ENCODE assay signal across 17 cellular contexts in the genomic region with DNA sequence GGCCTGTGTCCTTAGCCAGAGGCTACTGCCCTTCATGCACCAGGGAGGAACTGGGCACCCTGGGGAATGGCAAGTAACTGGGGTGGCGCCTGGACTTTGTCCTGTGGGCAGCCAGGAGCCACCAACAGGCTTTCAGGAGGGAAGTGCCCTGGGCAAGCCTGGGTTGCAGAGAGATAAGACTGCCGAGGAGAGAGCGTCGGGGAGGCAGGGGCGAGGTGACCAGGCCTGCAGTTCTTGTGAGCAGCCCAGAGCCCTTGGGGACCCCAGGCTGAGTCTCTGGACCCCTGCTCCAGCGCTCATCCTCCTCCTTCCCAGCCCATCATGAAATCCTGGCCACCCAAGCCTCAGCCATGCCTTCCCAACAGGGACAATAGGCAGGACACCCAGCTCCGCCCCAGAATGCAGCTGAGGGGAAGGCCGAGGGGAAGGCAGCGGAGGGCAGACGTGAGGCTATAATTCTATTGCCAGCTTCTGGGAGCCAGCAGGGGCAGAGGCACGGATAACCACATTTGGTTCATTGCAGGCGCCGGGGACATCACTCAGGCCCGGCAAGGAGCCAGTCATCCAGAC. TPM values are rescaled to one million over a fixed set of nuclear protein-coding genes. Genes with fewer than 3 reads are reported as not detected.
DNase-seq lines count a peak whose midpoint lies in the region; ATAC-seq and TF ChIP-seq lines count a peak whose summit lies in the region.
"Had no signal": no experiment of that assay in that cellular context is flagged by ENCODE, and none has a peak within 500 bp of the region (broad histone marks: within the 10 kb centered on the region; RNA-seq: fewer than 3 reads in every experiment).

No MANE protein-coding gene starts in this region.

- H3K4me3 ChIP-seq in lower leg skin (ENCODE audit: low read depth, poor library complexity, severe bottlenecking) (no peak overlapping the region), transverse colon (no peak overlapping the region), gastroesophageal sphincter (no peak overlapping the region)
- H3K4me3 ChIP-seq: heart right ventricle, prostate gland had no signal

- H3K4me1 ChIP-seq in transverse colon (peaks cover 6 to 19% (median 9%) of the 10 kb centered on the region in 4 donors), gastroesophageal sphincter (no peaks in the 10 kb centered on the region)
- H3K4me1 ChIP-seq: prostate gland had no signal

- TF ChIP-seq EP300 in transverse colon (IDR thresholded peaks at IDR 0.05; ENCODE audit: low read depth) (no peak), gastroesophageal sphincter (IDR thresholded peaks at IDR 0.05) (no peak)

- in situ Hi-C loops in transverse colon (cut with MboI; ENCODE audit: low pct_ligation_motif_present in 1 of 4, low pct_unique_long_range_greater_than_20kb in 1 of 4, low sequenced_read_pairs in 3 of 4) = no loop called here

- H3K27me3 Mint-ChIP-seq in dendritic cell treated with granulocyte-macrophage colony-stimulating factor and Interleukin-4, amounts not matched to agents 40 ng/mL and 50 ng/mL, for 4 days = no peaks in the 10 kb centered on the region
- H3K27me3 Mint-ChIP-seq in nephron progenitor cell (ENCODE audit: low read depth, poor library complexity) = peaks cover 3% of the 10 kb centered on the region
- H3K27me3 Mint-ChIP-seq: activated B cell treated with CpG ODN at 0.5 μM for 24 hours had no signal

- DNase-seq in Right ventricle myocardium superior (no peak), left cardiac atrium (no peak), lower leg skin (ENCODE audit: low spot score in 2 of 2) (peak; percentile 12 to 74), transverse colon (peak; percentile 78), nephron progenitor cell (no peak)
- DNase-seq: activated B cell treated with CpG ODN at 0.5 μM for 24 hours; activated naive CD4-positive, alpha-beta T cell treated with anti-CD3 and anti-CD28 coated beads for 36 hours; brain microvascular endothelial cell; COR-L47; effector CD4-positive, alpha-beta T cell; heart right ventricle had no signal

- ATAC-seq in Right ventricle myocardium superior (ENCODE audit: poor library complexity) (peak; percentile 16), left cardiac atrium (no peak), gastroesophageal sphincter (no peak), HG03280 (IDR thresholded peaks at IDR 0.05; ENCODE audit: unreplicated experiment) (no peak)

- 70 to 71% methylated on average over 13 to 14 of the region's 14 CpGs for WGBS in lower leg skin, 2 donors
- WGBS in transverse colon (ENCODE audit: low coverage in 1 of 2), 2 donors = 79% methylated on average over 13 of the region's 14 CpGs; no CpG with 5 or more reads in 1 of the 2 donors
- no CpG with 5 or more reads among the region's 14 CpGs for WGBS in gastroesophageal sphincter (ENCODE audit: low coverage in 1 of 2), 2 donors

- H3K4me3 Mint-ChIP-seq in dendritic cell treated with granulocyte-macrophage colony-stimulating factor and Interleukin-4, amounts not matched to agents 40 ng/mL and 50 ng/mL, for 4 days = peak overlapping the region; percentile 26
- H3K4me3 Mint-ChIP-seq in nephron progenitor cell = no peak overlapping the region
- H3K4me3 Mint-ChIP-seq: activated B cell treated with CpG ODN at 0.5 μM for 24 hours; activated naive CD4-positive, alpha-beta T cell treated with anti-CD3 and anti-CD28 coated beads for 36 hours had no signal

- H3K9me3 ChIP-seq in transverse colon (no peaks in the 10 kb centered on the region), gastroesophageal sphincter (no peaks in the 10 kb centered on the region)
- H3K9me3 ChIP-seq: heart right ventricle, prostate gland had no signal

- intact Hi-C loops in Right ventricle myocardium superior (cut with DNase I) = no loop called here
- intact Hi-C loops in left cardiac atrium (cut with DNase I) = no loop called here
- intact Hi-C loops in dendritic cell treated with granulocyte-macrophage colony-stimulating factor and Interleukin-4, amounts not matched to agents 40 ng/mL and 50 ng/mL, for 4 days (cut with micrococcal nuclease) = no loop called here
- intact Hi-C loops in lower leg skin (cut with DNase I; ENCODE audit: low total_unique reads) = no loop called here
- intact Hi-C loops in transverse colon (cut with DNase I; ENCODE audit: low total_unique reads) = no loop called here

- no peaks in the 10 kb centered on the region for H3K36me3 Mint-ChIP-seq in dendritic cell treated with granulocyte-macrophage colony-stimulating factor and Interleukin-4, amounts not matched to agents 40 ng/mL and 50 ng/mL, for 4 days (ENCODE audit: low read depth)
- H3K36me3 Mint-ChIP-seq in nephron progenitor cell (ENCODE audit: low read depth) = no peaks in the 10 kb centered on the region

- TF ChIP-seq POLR2A in lower leg skin (IDR thresholded peaks at IDR 0.05) = no peak
- peak; percentile 37 for TF ChIP-seq POLR2A in transverse colon (IDR thresholded peaks at IDR 0.05)
- no peak for TF ChIP-seq POLR2A in gastroesophageal sphincter (IDR thresholded peaks at IDR 0.05)

- no peak overlapping the region for H3K27ac Mint-ChIP-seq in dendritic cell treated with granulocyte-macrophage colony-stimulating factor and Interleukin-4, amounts not matched to agents 40 ng/mL and 50 ng/mL, for 4 days
- no peak overlapping the region for H3K27ac Mint-ChIP-seq in nephron progenitor cell
- H3K27ac Mint-ChIP-seq: activated B cell treated with CpG ODN at 0.5 μM for 24 hours; activated naive CD4-positive, alpha-beta T cell treated with anti-CD3 and anti-CD28 coated beads for 36 hours had no signal

- peak overlapping the region in 3 of 4 donors; percentile 9 to 67 (median 53) for H3K27ac ChIP-seq in transverse colon
- H3K27ac ChIP-seq in gastroesophageal sphincter = no peak overlapping the region
- H3K27ac ChIP-seq: brain microvascular endothelial cell, prostate gland had no signal

- no peaks in the 10 kb centered on the region for H3K9me3 Mint-ChIP-seq in dendritic cell treated with granulocyte-macrophage colony-stimulating factor and Interleukin-4, amounts not matched to agents 40 ng/mL and 50 ng/mL, for 4 days
- peaks cover 16% of the 10 kb centered on the region for H3K9me3 Mint-ChIP-seq in nephron progenitor cell
- H3K9me3 Mint-ChIP-seq: activated B cell treated with CpG ODN at 0.5 μM for 24 hours; activated naive CD4-positive, alpha-beta T cell treated with anti-CD3 and anti-CD28 coated beads for 36 hours had no signal

- H3K27me3 ChIP-seq in transverse colon = no peaks in the 10 kb centered on the region
- peaks cover 34% of the 10 kb centered on the region for H3K27me3 ChIP-seq in gastroesophageal sphincter
- H3K27me3 ChIP-seq: brain microvascular endothelial cell, heart right ventricle had no signal

- H3K36me3 ChIP-seq in transverse colon (no peaks in the 10 kb centered on the region), gastroesophageal sphincter (no peaks in the 10 kb centered on the region)
- H3K36me3 ChIP-seq: brain microvascular endothelial cell, heart right ventricle, prostate gland had no signal

- peaks cover 35% of the 10 kb centered on the region for H3K4me1 Mint-ChIP-seq in dendritic cell treated with granulocyte-macrophage colony-stimulating factor and Interleukin-4, amounts not matched to agents 40 ng/mL and 50 ng/mL, for 4 days (ENCODE audit: low read depth)
- H3K4me1 Mint-ChIP-seq in nephron progenitor cell = peaks cover 30% of the 10 kb centered on the region
- H3K4me1 Mint-ChIP-seq: activated B cell treated with CpG ODN at 0.5 μM for 24 hours had no signal

- TF ChIP-seq CTCF in lower leg skin (IDR thresholded peaks at IDR 0.05) = no peak
- no peak for TF ChIP-seq CTCF in transverse colon (IDR thresholded peaks at IDR 0.05)
- no peak for TF ChIP-seq CTCF in gastroesophageal sphincter (IDR thresholded peaks at IDR 0.05)
- no peak for TF ChIP-seq CTCF in nephron progenitor cell (IDR thresholded peaks at IDR 0.05)

RNA-seq across cellular contexts. Expression of a gene that starts 25.1 kb away (rescaled TPM):
- 6.4 TPM for total RNA-seq in Right ventricle myocardium superior
- total RNA-seq in left cardiac atrium = 1 to 10 TPM; 1.6 to 2.3 TPM
- 1 to 10 TPM in 1 of 4 donors, under 1 TPM in 3; 0.42 to 2.4 (median 0.97) TPM for total RNA-seq in lower leg skin
- total RNA-seq in transverse colon = under 1 TPM in 2 of 4 donors, not detected in 2; 0.27 to 0.32 TPM
- 1 to 10 TPM; 1.3 to 4.9 (median 2.1) TPM for total RNA-seq in gastroesophageal sphincter
- total RNA-seq: fibroblast of lung had no signal

RNA-seq across cellular contexts. Expression of a gene that starts 47.1 kb away (rescaled TPM):
- total RNA-seq in Right ventricle myocardium superior (not detected), left cardiac atrium (not detected), lower leg skin (1 to 10 TPM in 1 of 4 donors, under 1 TPM in 2, not detected in 1; 0.20 to 1.8 (median 0.63) TPM), transverse colon (under 1 TPM in 1 of 4 donors, not detected in 3; 0.95 TPM), gastroesophageal sphincter (not detected)
- total RNA-seq: fibroblast of lung, heart right ventricle, kidney epithelial cell had no signal

RNA-seq across cellular contexts. Expression of a gene that starts 54.0 kb away (rescaled TPM):
- total RNA-seq in Right ventricle myocardium superior (1.5 TPM), left cardiac atrium (1 to 10 TPM; 1.6 to 2.4 TPM), lower leg skin (10 to 100 TPM; 39.3 to 57.0 (median 48.8) TPM), transverse colon (10 to 100 TPM in 1 of 4 donors, 1 to 10 TPM in 2, not detected in 1; 1.6 to 25.1 (median 9.1) TPM), gastroesophageal sphincter (1 to 10 TPM in 1 of 4 donors, under 1 TPM in 2, not detected in 1; 0.23 to 5.4 (median 0.40) TPM)

RNA-seq across cellular contexts. Expression of a gene that starts 56.5 kb away (rescaled TPM):
- total RNA-seq in Right ventricle myocardium superior (6.4 TPM), left cardiac atrium (1 to 10 TPM; 6.8 to 8.3 TPM), lower leg skin (1 to 10 TPM in 3 of 4 donors, under 1 TPM in 1; 0.38 to 3.6 (median 1.4) TPM), transverse colon (1 to 10 TPM; 1.4 to 3.7 (median 2.7) TPM), gastroesophageal sphincter (1 to 10 TPM; 1.9 to 8.4 (median 3.9) TPM)

Comparison
In these comparisons a context has a peak if more than half of its experiments do, and no peak if none do; other contexts are left out.
1. DNase-seq: peak in lower leg skin (2 of 2) and transverse colon (single experiment); none in Right ventricle myocardium superior (single experiment), left cardiac atrium (single experiment) and nephron progenitor cell (single experiment).
2. H3K27ac ChIP-seq: peak in transverse colon (3 of 4); none in gastroesophageal sphincter (0 of 4).